27 cellular contexts compared by ENCODE assay signal in the genomic region with DNA sequence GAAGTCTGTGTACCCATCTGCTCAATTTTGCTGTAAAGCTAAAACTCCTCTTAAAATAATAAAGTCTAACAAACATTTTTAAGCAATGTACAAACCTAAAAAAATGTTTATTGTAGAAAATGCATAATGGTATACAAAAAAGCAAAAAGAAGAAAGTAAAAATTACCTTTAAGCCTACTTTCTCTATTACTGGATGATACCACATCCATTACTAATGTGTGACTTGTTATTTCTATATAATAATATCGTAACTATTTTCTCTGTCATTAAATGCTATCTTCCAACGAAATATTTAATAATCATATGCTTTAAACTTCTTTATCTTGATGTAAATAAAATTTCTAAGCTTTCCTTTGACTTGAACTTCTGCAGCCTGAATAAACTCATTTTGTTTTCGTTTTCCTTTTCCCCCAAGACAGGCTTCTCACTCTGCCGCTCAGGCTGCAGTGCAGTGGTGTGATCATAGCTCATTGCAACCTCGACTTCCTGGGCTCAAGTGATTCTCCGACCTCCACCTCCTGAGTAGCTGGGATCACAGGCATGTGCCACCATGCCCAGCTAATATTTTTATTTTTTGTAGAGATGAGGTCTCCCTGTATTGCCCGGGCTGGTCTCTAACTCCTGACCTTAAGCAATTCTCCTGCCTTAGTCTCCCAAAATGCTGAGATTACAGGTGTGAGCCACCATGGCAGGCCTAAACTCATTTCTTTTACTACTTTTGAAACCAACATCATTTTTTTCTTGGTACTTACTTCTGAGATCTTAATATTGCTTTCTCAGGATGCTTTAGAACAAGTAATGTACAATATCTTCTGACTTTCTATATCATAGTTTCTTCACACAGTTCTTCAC. TPM values are rescaled to one million over a fixed set of nuclear protein-coding genes. Genes with fewer than 3 reads are reported as not detected.
DNase-seq lines count a peak whose midpoint lies in the region; ATAC-seq, FAIRE-seq and TF ChIP-seq lines count a peak whose summit lies in the region.
"Had no signal": no experiment of that assay in that cellular context is flagged by ENCODE, and none has a peak within 500 bp of the region (broad histone marks: within the 10 kb centered on the region; RNA-seq: fewer than 3 reads in every experiment).

No MANE protein-coding gene starts in this region.

- H3K4me1 Mint-ChIP-seq in T-helper 2 cell treated with Interferon-gamma antibody and Interleukin-4, amounts not matched to agents 5 μg/mL and 100 μg/mL, for 36 hours (ENCODE audit: low read depth), result peaks cover 14% of the 10 kb centered on the region
- H3K4me1 Mint-ChIP-seq: WTC11 had no signal

- no peak for TF ChIP-seq POLR2A in GM18505 (IDR thresholded peaks at IDR 0.05; ENCODE audit: borderline replicate concordance, extremely low read depth, insufficient read depth, insufficient read length)

- peaks cover 38% of the 10 kb centered on the region for H3K9me3 Mint-ChIP-seq in T-helper 2 cell treated with Interferon-gamma antibody and Interleukin-4, amounts not matched to agents 5 μg/mL and 100 μg/mL, for 36 hours

- H3K27ac Mint-ChIP-seq in T-helper 2 cell treated with Interferon-gamma antibody and Interleukin-4, amounts not matched to agents 5 μg/mL and 100 μg/mL, for 36 hours, result no peak overlapping the region
- H3K27ac Mint-ChIP-seq: activated CD4-positive, alpha-beta memory T cell treated with anti-CD3 and anti-CD28 coated beads for 36 hours; CD4-positive, alpha-beta T cell; mesothelial cell of epicardium; WTC11 had no signal

- ATAC-seq in GM18505 (IDR thresholded peaks at IDR 0.05; ENCODE audit: unreplicated experiment) (peak; percentile 55), HG02852 (IDR thresholded peaks at IDR 0.05; ENCODE audit: unreplicated experiment) (peak; percentile 75), HG03342 (IDR thresholded peaks at IDR 0.05; ENCODE audit: unreplicated experiment) (no peak)
- ATAC-seq: heart right ventricle; K562; left lung; naive thymus-derived CD8-positive, alpha-beta T cell; right cardiac atrium; WTC11 had no signal

- intact Hi-C loops in head of caudate nucleus (cut with DNase I), result no loop called here

- peaks cover 14% of the 10 kb centered on the region for H3K36me3 Mint-ChIP-seq in T-helper 2 cell treated with Interferon-gamma antibody and Interleukin-4, amounts not matched to agents 5 μg/mL and 100 μg/mL, for 36 hours (ENCODE audit: low read depth)

- peak; percentile 85 for FAIRE-seq in GM19239 (lab: Jason Lieb, UNC)
- FAIRE-seq: K562 had no signal

- no peaks in the 10 kb centered on the region for H3K27me3 Mint-ChIP-seq in T-helper 2 cell treated with Interferon-gamma antibody and Interleukin-4, amounts not matched to agents 5 μg/mL and 100 μg/mL, for 36 hours (ENCODE audit: low read depth)
- H3K27me3 Mint-ChIP-seq: activated CD4-positive, alpha-beta memory T cell treated with anti-CD3 and anti-CD28 coated beads for 36 hours; CD4-positive, alpha-beta T cell; naive thymus-derived CD8-positive, alpha-beta T cell had no signal

- peak overlapping the region; percentile 41 for H3K4me3 Mint-ChIP-seq in T-helper 2 cell treated with Interferon-gamma antibody and Interleukin-4, amounts not matched to agents 5 μg/mL and 100 μg/mL, for 36 hours
- H3K4me3 Mint-ChIP-seq: activated CD4-positive, alpha-beta memory T cell treated with anti-CD3 and anti-CD28 coated beads for 36 hours; CD4-positive, alpha-beta T cell; mesothelial cell of epicardium; WTC11 had no signal

- no peak for DNase-seq in GM19239 (ENCODE audit: insufficient read length, low spot score)
- DNase-seq in T-helper 2 cell treated with Interferon-gamma antibody and Interleukin-4, amounts not matched to agents 5 μg/mL and 100 μg/mL, for 36 hours (ENCODE audit: low spot score), result no peak
- DNase-seq in occipital lobe (lab: John Stamatoyannopoulos, UW), result no peak
- no peak for DNase-seq in head of caudate nucleus
- no peak for DNase-seq in activated CD4-positive, alpha-beta T cell treated with anti-CD3 and anti-CD28 coated beads, Interleukin-2, amount 50 U/mL, for 48 hours
- DNase-seq: activated CD4-positive, alpha-beta memory T cell treated with anti-CD3 and anti-CD28 coated beads for 36 hours; activated naive CD4-positive, alpha-beta T cell treated with anti-CD3 and anti-CD28 coated beads, Interleukin-2, amount 50 U/mL, for 16 hours; activated T-cell treated with anti-CD3 and anti-CD28 coated beads, Interleukin-2, amount 50 U/mL, for 1 hour; aorta; CD4-positive, alpha-beta T cell; GDM1; heart right ventricle; left lung; naive thymus-derived CD8-positive, alpha-beta T cell; NCI-H1436 treated with DMSO at 0.1 percent for 48 hours; NCI-H2171 treated with DMSO at 0.1 percent for 48 hours; NCI-H526 treated with DMSO at 0.1 percent for 48 hours; right cardiac atrium; stimulated activated CD4-positive, alpha-beta T cell treated with anti-CD3 and anti-CD28 coated beads, Interleukin-4, amount 100 ng/mL, for 4 hours; T1000; transverse colon had no signal

RNA-seq across cellular contexts. Expression of a gene that starts 18.1 kb away (rescaled TPM):
- 16.5 TPM for total RNA-seq in occipital lobe
- total RNA-seq: CD4-positive, alpha-beta T cell; naive thymus-derived CD8-positive, alpha-beta T cell had no signal
